28 cellular contexts compared by ENCODE assay signal in the genomic region with DNA sequence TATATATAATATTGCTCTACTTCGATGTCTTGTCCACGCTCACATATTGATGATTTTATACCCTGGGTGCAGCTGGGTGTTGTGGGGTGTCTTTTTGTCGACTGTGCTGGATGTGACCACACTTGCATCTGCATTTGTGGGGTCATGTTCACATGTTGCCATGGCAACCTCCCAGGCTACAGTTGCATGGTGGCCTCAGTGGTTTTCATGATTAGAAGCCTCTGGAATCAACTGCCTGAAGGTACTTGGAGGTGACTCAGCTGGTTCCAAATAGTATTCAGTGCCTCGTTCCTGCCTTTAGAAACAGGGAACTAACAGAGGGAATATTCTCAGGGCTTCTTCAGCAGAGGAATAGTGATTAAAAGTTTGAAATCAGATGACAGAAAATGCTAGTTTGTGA.
A peak's percentile ranks its signal among the peaks of the same experiment; 100 is the strongest.
DNase-seq lines count a peak whose midpoint lies in the region; ATAC-seq, FAIRE-seq and TF ChIP-seq lines count a peak whose summit lies in the region.
"Had no signal": no experiment of that assay in that cellular context is flagged by ENCODE, and none has a peak within 500 bp of the region (broad histone marks: within the 10 kb centered on the region; RNA-seq: fewer than 3 reads in every experiment).

No MANE protein-coding gene starts in this region.

- no peaks in the 10 kb centered on the region for H3K36me3 Mint-ChIP-seq in astrocyte (ENCODE audit: low read depth, unreplicated experiment)
- H3K36me3 Mint-ChIP-seq: CD8-positive, alpha-beta memory T cell had no signal

- H3K9me3 ChIP-seq in astrocyte (ENCODE audit: insufficient read depth, low read depth, low read length) (no peaks in the 10 kb centered on the region), right cardiac atrium (ENCODE audit: control insufficient read depth, low read length) (no peaks in the 10 kb centered on the region)
- H3K9me3 ChIP-seq: breast epithelium, gastrocnemius medialis had no signal

- peak overlapping the region; percentile 88 for H3K27ac Mint-ChIP-seq in astrocyte (ENCODE audit: unreplicated experiment)
- H3K27ac Mint-ChIP-seq: activated CD8-positive, alpha-beta T cell treated with anti-CD3 and anti-CD28 coated beads for 36 hours; activated naive CD4-positive, alpha-beta T cell treated with anti-CD3 and anti-CD28 coated beads, Interleukin-2, amount 50 U/mL, for 72 hours; activated T-cell treated with anti-CD3 and anti-CD28 coated beads, Interleukin-2, amount 50 U/mL, for 24 hours; CD8-positive, alpha-beta memory T cell; nephron had no signal

- H3K27ac ChIP-seq in astrocyte (ENCODE audit: low read depth, low read length) (no peak overlapping the region), right cardiac atrium (ENCODE audit: low read length) (no peak overlapping the region)
- H3K27ac ChIP-seq: breast epithelium, gastrocnemius medialis, SK-N-MC had no signal

- ATAC-seq in right cardiac atrium: no peak
- no peak for ATAC-seq in activated CD4-positive, CD25-positive, alpha-beta regulatory T cell treated with anti-CD3 and anti-CD28 coated beads, Interleukin-2, amount 50 U/mL, for 24 hours
- ATAC-seq: activated CD8-positive, alpha-beta T cell treated with anti-CD3 and anti-CD28 coated beads for 36 hours; activated naive CD4-positive, alpha-beta T cell treated with anti-CD3 and anti-CD28 coated beads, Interleukin-2, amount 50 U/mL, for 72 hours; gastrocnemius medialis; left cardiac atrium had no signal

- no peak overlapping the region for H3K4me2 ChIP-seq in astrocyte (ENCODE audit: low read length)

- H2AFZ ChIP-seq in astrocyte (ENCODE audit: low read depth, low read length): no peak overlapping the region

- H3K9ac ChIP-seq in astrocyte (ENCODE audit: low read length): no peak overlapping the region

- no peaks in the 10 kb centered on the region for H4K20me1 ChIP-seq in astrocyte (ENCODE audit: insufficient read depth, low read length)

- H3K9me3 Mint-ChIP-seq in astrocyte (ENCODE audit: unreplicated experiment): no peaks in the 10 kb centered on the region
- H3K9me3 Mint-ChIP-seq: activated T-cell treated with anti-CD3 and anti-CD28 coated beads, Interleukin-2, amount 50 U/mL, for 24 hours had no signal

- TF ChIP-seq CTCF in AG10803 (conservative IDR thresholded peaks at IDR 0.05; ENCODE audit: low read length) (no peak), HFF-Myc (IDR thresholded peaks at IDR 0.05; ENCODE audit: low read depth, low read length, missing control alignments) (no peak), astrocyte (IDR thresholded peaks at IDR 0.05; ENCODE audit: insufficient read depth, low read depth, low read length) (no peak)

- no peak for FAIRE-seq in astrocyte (lab: Jason Lieb, UNC)
- FAIRE-seq: endothelial cell of umbilical vein had no signal

- DNase-seq in AG10803 (ENCODE audit: low read depth): peak; percentile 11
- peak; percentile 1 for DNase-seq in HFF-Myc (ENCODE audit: extremely low read depth, low read depth)
- peak; percentile 18 for DNase-seq in astrocyte (ENCODE audit: low read depth)
- DNase-seq in iris pigment epithelial cell (ENCODE audit: low read depth): peak; percentile 28
- no peak for DNase-seq in right cardiac atrium
- DNase-seq in globus pallidus (ENCODE audit: low spot score): no peak
- DNase-seq in ureter (ENCODE audit: low spot score): no peak
- DNase-seq: ACHN; activated CD4-positive, CD25-positive, alpha-beta regulatory T cell; activated CD8-positive, alpha-beta T cell treated with anti-CD3 and anti-CD28 coated beads for 36 hours; activated T-cell treated with anti-CD3 and anti-CD28 coated beads, Interleukin-2, amount 50 U/mL, for 24 hours; CD8-positive, alpha-beta memory T cell; dermis blood vessel endothelial cell; DMS79; gastrocnemius medialis; GOT3; left cardiac atrium; NCI-H1436; NCI-H2227 treated with DMSO at 0.1 percent for 48 hours; NCI-H774; small intestine; stimulated activated CD4-positive, alpha-beta T cell treated with anti-CD3 and anti-CD28 coated beads, Interleukin-4, amount 100 ng/mL, for 24 hours had no signal

- 77% methylated on average over 4 of the region's 4 CpGs for WGBS in right cardiac atrium

- H3K4me1 Mint-ChIP-seq in astrocyte (ENCODE audit: low read depth, unreplicated experiment): peaks cover 8% of the 10 kb centered on the region
- H3K4me1 Mint-ChIP-seq: nephron had no signal

- H3K4me3 Mint-ChIP-seq in astrocyte (ENCODE audit: unreplicated experiment): no peak overlapping the region
- H3K4me3 Mint-ChIP-seq: activated CD8-positive, alpha-beta T cell treated with anti-CD3 and anti-CD28 coated beads for 36 hours; activated T-cell treated with anti-CD3 and anti-CD28 coated beads, Interleukin-2, amount 50 U/mL, for 24 hours; CD8-positive, alpha-beta memory T cell; nephron had no signal

- no peaks in the 10 kb centered on the region for H3K4me1 ChIP-seq in astrocyte (ENCODE audit: insufficient read depth, low read length)
- H3K4me1 ChIP-seq in right cardiac atrium (ENCODE audit: control insufficient read depth, insufficient read depth, low read length): no peaks in the 10 kb centered on the region
- H3K4me1 ChIP-seq: breast epithelium, gastrocnemius medialis had no signal

- H3K36me3 ChIP-seq in astrocyte (ENCODE audit: insufficient read depth, low read length): no peaks in the 10 kb centered on the region
- H3K36me3 ChIP-seq: breast epithelium, gastrocnemius medialis had no signal

- no peaks in the 10 kb centered on the region for H3K79me2 ChIP-seq in astrocyte (ENCODE audit: insufficient read depth, low read length)

- H3K27me3 Mint-ChIP-seq in astrocyte (ENCODE audit: low read depth, unreplicated experiment): no peaks in the 10 kb centered on the region
- H3K27me3 Mint-ChIP-seq: activated CD8-positive, alpha-beta T cell treated with anti-CD3 and anti-CD28 coated beads for 36 hours; activated T-cell treated with anti-CD3 and anti-CD28 coated beads, Interleukin-2, amount 50 U/mL, for 24 hours had no signal

- no peak overlapping the region for H3K4me3 ChIP-seq in AG10803 (ENCODE audit: low read length)
- H3K4me3 ChIP-seq in HFF-Myc (replicated peaks; ENCODE audit: low read depth, low read length): no peak overlapping the region
- no peak overlapping the region for H3K4me3 ChIP-seq in astrocyte (ENCODE audit: insufficient read depth, low read depth, low read length)
- H3K4me3 ChIP-seq in right cardiac atrium (ENCODE audit: low read length): no peak overlapping the region
- H3K4me3 ChIP-seq: breast epithelium, gastrocnemius medialis, SK-N-MC had no signal

- no peaks in the 10 kb centered on the region for H3K27me3 ChIP-seq in astrocyte (ENCODE audit: insufficient read depth, low read length)
- no peaks in the 10 kb centered on the region for H3K27me3 ChIP-seq in right cardiac atrium (ENCODE audit: control insufficient read depth, insufficient read depth)
- H3K27me3 ChIP-seq: breast epithelium, gastrocnemius medialis had no signal

- intact Hi-C loops in right cardiac atrium (cut with DNase I): no loop called here

Comparison
In these comparisons a context has a peak if more than half of its experiments do, and no peak if none do; other contexts are left out.
1. DNase-seq: peak in AG10803 (single experiment), HFF-Myc (single experiment), astrocyte (single experiment) and iris pigment epithelial cell (single experiment); none in right cardiac atrium (0 of 3), globus pallidus (single experiment) and ureter (single experiment).